In genomic region chr22:39041908-39042307, GRCh38 we compare ENCODE assay signal across 1 cellular context.
TF ChIP-seq lines count a peak whose summit lies in the region.

No MANE protein-coding gene starts in this region.

TF ChIP-seq in HepG2, 621 proteins besides CTCF, POLR2A, EP300 and RAD21:
- no peak for TF ChIP-seq ZBTB10 (CRISPR knock-in tag; IDR thresholded peaks at IDR 0.05; ENCODE audit: borderline replicate concordance)
- no peak for TF ChIP-seq PITX1 (CRISPR knock-in tag; IDR thresholded peaks at IDR 0.05)
